ENCODE assay signal across 8 cellular contexts in genomic region chr18:11909597-11910026, GRCh38. TPM values are rescaled to one million over a fixed set of nuclear protein-coding genes. Genes with fewer than 3 reads are reported as not detected.
A peak's percentile ranks its signal among the peaks of the same experiment; 100 is the strongest.
DNase-seq lines count a peak whose midpoint lies in the region; ATAC-seq and TF ChIP-seq lines count a peak whose summit lies in the region.

No MANE protein-coding gene starts in this region.

- CTCF ChIA-PET in activated CD8-positive, alpha-beta T cell treated with anti-CD3 and anti-CD28 coated beads, Interleukin-2, amount 10 ng/mL, durations not matched to agents 7 days and 5 days (lab: Charles Lee), result interaction anchor here (1.7 kb wide), 1 partner anchor 29 kb away, joined by 7 read pairs; no protein-coding TSS in a partner anchor

- peak; percentile 61 for DNase-seq in AG08396 (ENCODE audit: low spot score)
- DNase-seq in activated CD8-positive, alpha-beta T cell treated with anti-CD3 and anti-CD28 coated beads, Interleukin-2, amount 10 ng/mL, durations not matched to agents 7 days and 5 days, result no peak
- no peak for DNase-seq in stomach
- DNase-seq in head of caudate nucleus, result no peak
- DNase-seq in NCI-H1694 treated with DMSO at 0.1 percent for 48 hours (lab: John Stamatoyannopoulos, UW), result no peak
- DNase-seq in NCI-H1105 (lab: John Stamatoyannopoulos, UW), result no peak

- no peaks in the 10 kb centered on the region for H3K9me3 ChIP-seq in iPS-15b (ENCODE audit: control insufficient read depth, insufficient read depth, low read length)
- H3K9me3 ChIP-seq in stomach, result no peaks in the 10 kb centered on the region

- peak overlapping the region; percentile 70 for H3K4me3 Mint-ChIP-seq in activated CD8-positive, alpha-beta T cell treated with anti-CD3 and anti-CD28 coated beads, Interleukin-2, amount 10 ng/mL, durations not matched to agents 7 days and 5 days

- TF ChIP-seq EP300 in stomach (IDR thresholded peaks at IDR 0.05), result no peak

- intact Hi-C loops in stomach (cut with DNase I; ENCODE audit: low total_unique reads) (loop anchor here (10.0 kb wide), 1 partner anchor 55 kb away; the partner anchor contains the start of gene CHMP1B), head of caudate nucleus (cut with DNase I) (loop anchor here (5.0 kb wide), 1 partner anchor 57 kb away; the partner anchor contains the start of gene CHMP1B)

- peaks cover 11% of the 10 kb centered on the region for H3K4me1 ChIP-seq in iPS-15b (ENCODE audit: control insufficient read depth, insufficient read depth, low read length)
- H3K4me1 ChIP-seq in stomach, result peaks cover 14 to 26% (median 22%) of the 10 kb centered on the region in 4 donors

- H3K9ac ChIP-seq in iPS-15b (ENCODE audit: low read depth, low read length), result no peak overlapping the region

- no peaks in the 10 kb centered on the region for H3K9me3 Mint-ChIP-seq in activated CD8-positive, alpha-beta T cell treated with anti-CD3 and anti-CD28 coated beads, Interleukin-2, amount 10 ng/mL, durations not matched to agents 7 days and 5 days (ENCODE audit: insufficient read depth)

- H3K36me3 Mint-ChIP-seq in activated CD8-positive, alpha-beta T cell treated with anti-CD3 and anti-CD28 coated beads, Interleukin-2, amount 10 ng/mL, durations not matched to agents 7 days and 5 days (ENCODE audit: low read depth), result peaks cover 10% of the 10 kb centered on the region

- peaks cover 26% of the 10 kb centered on the region for H3K4me1 Mint-ChIP-seq in activated CD8-positive, alpha-beta T cell treated with anti-CD3 and anti-CD28 coated beads, Interleukin-2, amount 10 ng/mL, durations not matched to agents 7 days and 5 days (ENCODE audit: low read depth)

- peak overlapping the region; percentile 70 to 100 (median 98) for H3K27ac ChIP-seq in stomach

- WGBS in stomach, 5 donors, result 0 to 24% (median 16%) methylated on average over 1 of the region's 1 CpG

- TF ChIP-seq CTCF in stomach (IDR thresholded peaks at IDR 0.05), result no peak

- ATAC-seq in GM21360 (IDR thresholded peaks at IDR 0.05; ENCODE audit: unreplicated experiment), result peak; percentile 34
- ATAC-seq in activated CD8-positive, alpha-beta T cell treated with anti-CD3 and anti-CD28 coated beads, Interleukin-2, amount 10 ng/mL, durations not matched to agents 7 days and 5 days, result no peak

- POLR2A ChIA-PET in activated CD8-positive, alpha-beta T cell treated with anti-CD3 and anti-CD28 coated beads, Interleukin-2, amount 10 ng/mL, durations not matched to agents 7 days and 5 days (lab: Charles Lee), result interaction anchor here (1.3 to 1.7 kb wide), 3 partner anchors 40 to 72 kb away, joined by 4 to 10 read pairs (median 6); partner anchors contain the start of gene IMPA2

- TF ChIP-seq POLR2A in stomach (IDR thresholded peaks at IDR 0.05), result no peak

- no peak overlapping the region for H3K27ac Mint-ChIP-seq in activated CD8-positive, alpha-beta T cell treated with anti-CD3 and anti-CD28 coated beads, Interleukin-2, amount 10 ng/mL, durations not matched to agents 7 days and 5 days

- H3K4me3 ChIP-seq in iPS-15b (ENCODE audit: low read depth, low read length), result peak overlapping the region; percentile 85
- peak overlapping the region in 3 of 4 donors; percentile 56 to 89 (median 82) for H3K4me3 ChIP-seq in stomach

- H3K27me3 ChIP-seq in iPS-15b (ENCODE audit: control insufficient read depth, insufficient read depth, low read length) (peaks cover 7% of the 10 kb centered on the region), stomach (no peaks in the 10 kb centered on the region)

- no peaks in the 10 kb centered on the region for H3K27me3 Mint-ChIP-seq in activated CD8-positive, alpha-beta T cell treated with anti-CD3 and anti-CD28 coated beads, Interleukin-2, amount 10 ng/mL, durations not matched to agents 7 days and 5 days (ENCODE audit: low read depth)

- no peaks in the 10 kb centered on the region for H3K36me3 ChIP-seq in iPS-15b (ENCODE audit: control insufficient read depth, insufficient read depth, low read length)
- H3K36me3 ChIP-seq in stomach, result peaks cover 0 to 13% (median 5%) of the 10 kb centered on the region in 4 donors

RNA-seq across cellular contexts. Expression of gene MPPE1, which starts 1.5 kb away (rescaled TPM):
- total RNA-seq in activated CD8-positive, alpha-beta T cell treated with anti-CD3 and anti-CD28 coated beads, Interleukin-2, amount 10 ng/mL, durations not matched to agents 7 days and 5 days, result 10 to 100 TPM; 40.0 to 41.6 TPM
- 10 to 100 TPM; 15.2 to 82.0 (median 53.8) TPM for total RNA-seq in stomach
- polyA plus RNA-seq in stomach, result 10 to 100 TPM; 17.3 to 20.6 (median 19.6) TPM

RNA-seq across cellular contexts. Expression of gene CHMP1B, which starts 58.4 kb away (rescaled TPM):
- 10 to 100 TPM; 21.1 to 22.8 TPM for total RNA-seq in activated CD8-positive, alpha-beta T cell treated with anti-CD3 and anti-CD28 coated beads, Interleukin-2, amount 10 ng/mL, durations not matched to agents 7 days and 5 days
- 10 to 100 TPM; 17.9 to 96.0 (median 34.2) TPM for total RNA-seq in stomach
- 10 to 100 TPM; 37.0 to 45.8 (median 42.0) TPM for polyA plus RNA-seq in stomach
